ENCODE assay signal across 13 cellular contexts in the genomic region with DNA sequence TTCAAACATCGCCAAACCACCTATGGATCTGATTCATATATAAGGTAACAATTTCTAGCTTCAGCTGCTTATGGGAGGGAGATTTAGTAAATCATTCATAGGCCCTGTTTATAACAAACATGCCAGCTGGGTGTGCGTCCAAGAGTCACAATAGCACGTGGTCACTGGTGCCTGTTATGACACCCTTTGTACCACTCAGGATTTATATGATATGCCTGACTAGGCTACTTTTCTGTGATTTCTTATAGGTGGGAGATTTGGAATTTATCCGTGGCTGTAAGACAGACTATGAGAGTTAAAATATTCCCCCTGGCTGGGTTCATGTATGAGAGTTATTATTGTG. TPM values are rescaled to one million over a fixed set of nuclear protein-coding genes. Genes with fewer than 3 reads are reported as not detected.
"Had no signal": no experiment of that assay in that cellular context is flagged by ENCODE, and none has a peak within 500 bp of the region (broad histone marks: within the 10 kb centered on the region; RNA-seq: fewer than 3 reads in every experiment).

No MANE protein-coding gene starts in this region.

RNA-seq across cellular contexts. Expression of a gene that starts 13.1 kb away (rescaled TPM):
- total RNA-seq: stomach, subcutaneous adipose tissue, temporal lobe, thoracic aorta, thyroid gland, tibial nerve, transverse colon, upper lobe of left lung, upper lobe of right lung, ureter, urinary bladder, uterus, vagina had no signal
